Comparison of ENCODE assay signal across 36 cellular contexts in the genomic region with DNA sequence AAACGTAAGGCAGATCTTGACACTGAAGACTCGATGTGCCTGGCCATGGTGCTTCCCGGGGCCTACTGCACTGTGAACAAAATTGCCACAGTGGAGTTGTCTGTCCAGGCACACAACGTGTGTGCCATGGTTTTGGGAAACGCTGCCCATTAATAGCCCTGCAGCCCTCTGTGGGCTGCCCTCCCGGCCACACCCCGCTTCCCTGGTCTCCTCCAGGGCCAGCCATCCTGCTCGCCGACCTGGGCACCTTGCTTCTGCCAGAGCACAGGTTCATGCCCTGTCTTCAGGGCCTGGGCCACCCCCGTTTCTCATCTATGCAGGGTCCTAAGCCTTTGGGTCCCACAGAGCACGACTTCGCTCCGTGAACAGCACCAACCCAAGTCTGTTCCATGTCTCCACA. TPM values are rescaled to one million over a fixed set of nuclear protein-coding genes. Genes with fewer than 3 reads are reported as not detected.
"Had no signal": no experiment of that assay in that cellular context is flagged by ENCODE, and none has a peak within 500 bp of the region (broad histone marks: within the 10 kb centered on the region; RNA-seq: fewer than 3 reads in every experiment).

No MANE protein-coding gene starts in this region.

- H3K4me1 Mint-ChIP-seq: activated CD4-positive, alpha-beta memory T cell treated with anti-CD3 and anti-CD28 coated beads, Interleukin-2, amount 10 ng/mL, durations not matched to agents 7 days and 5 days; activated T-helper 17 cell treated with anti-CD3 and anti-CD28 coated beads, Interleukin-2, amount 50 U/mL, for 72 hours had no signal

- DNase-seq: activated CD4-positive, alpha-beta memory T cell treated with anti-CD3 and anti-CD28 coated beads, Interleukin-2, amount 10 ng/mL, durations not matched to agents 7 days and 5 days; activated CD4-positive, alpha-beta T cell treated with anti-CD3 and anti-CD28 coated beads for 1 hour; activated CD4-positive, alpha-beta T cell treated with anti-CD3 and anti-CD28 coated beads for 48 hours; activated CD4-positive, CD25-positive, alpha-beta regulatory T cell; activated CD8-positive, alpha-beta memory T cell treated with anti-CD3 and anti-CD28 coated beads for 24 hours; activated CD8-positive, alpha-beta memory T cell treated with anti-CD3 and anti-CD28 coated beads, Interleukin-2, amount 10 ng/mL, durations not matched to agents 7 days and 5 days; activated CD8-positive, alpha-beta memory T cell treated with anti-CD3 and anti-CD28 coated beads, Interleukin-2, amount 50 U/mL, for 48 hours; activated effector memory CD4-positive, alpha-beta T cell treated with anti-CD3 and anti-CD28 coated beads, Interleukin-2, amount 50 U/mL, for 16 hours; activated naive CD4-positive, alpha-beta T cell; activated naive CD4-positive, alpha-beta T cell treated with anti-CD3 and anti-CD28 coated beads, Interleukin-2, amount 50 U/mL, for 16 hours; activated naive CD8-positive, alpha-beta T cell treated with anti-CD3 and anti-CD28 coated beads for 36 hours; activated T-cell treated with anti-CD3 and anti-CD28 coated beads, Interleukin-2, amount 50 U/mL, for 72 hours; Kasumi-1; KG1; MG63; NCI-H1048; NCI-H1105 treated with DMSO at 0.1 percent for 48 hours; NCI-H1436; NCI-H1694; NCI-H1930; NCI-H2081 treated with DMSO at 0.1 percent for 48 hours; NCI-H510A; NCI-H526; NCI-H748 treated with DMSO at 0.1 percent for 48 hours; NK-92 treated with Interleukin-12 subunit alpha and Interleukin-12 subunit beta, amount 100 ng/mL, for 24 hours; PC-9; SW 1271; T-helper 1 cell; T1000; WERI-Rb-1 had no signal

- H3K36me3 ChIP-seq: MG63, WERI-Rb-1 had no signal

- H3K36me3 Mint-ChIP-seq: activated CD8-positive, alpha-beta memory T cell treated with anti-CD3 and anti-CD28 coated beads, Interleukin-2, amount 10 ng/mL, durations not matched to agents 7 days and 5 days; activated naive CD8-positive, alpha-beta T cell treated with anti-CD3 and anti-CD28 coated beads for 36 hours; brain had no signal

- H3K4me3 ChIP-seq: MG63, PC-9 had no signal

- H3K9me3 Mint-ChIP-seq: activated CD4-positive, alpha-beta memory T cell treated with anti-CD3 and anti-CD28 coated beads, Interleukin-2, amount 10 ng/mL, durations not matched to agents 7 days and 5 days; activated naive CD8-positive, alpha-beta T cell treated with anti-CD3 and anti-CD28 coated beads for 36 hours; activated T-cell treated with anti-CD3 and anti-CD28 coated beads, Interleukin-2, amount 50 U/mL, for 72 hours; activated T-helper 17 cell treated with anti-CD3 and anti-CD28 coated beads, Interleukin-2, amount 50 U/mL, for 72 hours; brain had no signal

- H3K9me3 ChIP-seq: MG63 had no signal

- H3K27me3 Mint-ChIP-seq: activated CD4-positive, alpha-beta memory T cell treated with anti-CD3 and anti-CD28 coated beads, Interleukin-2, amount 10 ng/mL, durations not matched to agents 7 days and 5 days; activated CD8-positive, alpha-beta memory T cell treated with anti-CD3 and anti-CD28 coated beads, Interleukin-2, amount 10 ng/mL, durations not matched to agents 7 days and 5 days; activated naive CD8-positive, alpha-beta T cell treated with anti-CD3 and anti-CD28 coated beads for 36 hours; activated T-helper 17 cell treated with anti-CD3 and anti-CD28 coated beads, Interleukin-2, amount 50 U/mL, for 72 hours had no signal

- H3K27me3 ChIP-seq: MG63 had no signal

- H3K4me3 Mint-ChIP-seq: activated CD4-positive, alpha-beta memory T cell treated with anti-CD3 and anti-CD28 coated beads, Interleukin-2, amount 10 ng/mL, durations not matched to agents 7 days and 5 days; activated CD8-positive, alpha-beta memory T cell treated with anti-CD3 and anti-CD28 coated beads, Interleukin-2, amount 10 ng/mL, durations not matched to agents 7 days and 5 days; activated naive CD8-positive, alpha-beta T cell treated with anti-CD3 and anti-CD28 coated beads for 36 hours; activated T-cell treated with anti-CD3 and anti-CD28 coated beads, Interleukin-2, amount 50 U/mL, for 72 hours; activated T-helper 17 cell treated with anti-CD3 and anti-CD28 coated beads, Interleukin-2, amount 50 U/mL, for 72 hours; brain had no signal

- H3K27ac Mint-ChIP-seq: activated CD4-positive, alpha-beta memory T cell treated with anti-CD3 and anti-CD28 coated beads, Interleukin-2, amount 10 ng/mL, durations not matched to agents 7 days and 5 days; activated CD8-positive, alpha-beta memory T cell treated with anti-CD3 and anti-CD28 coated beads, Interleukin-2, amount 10 ng/mL, durations not matched to agents 7 days and 5 days; activated naive CD8-positive, alpha-beta T cell treated with anti-CD3 and anti-CD28 coated beads for 36 hours; activated T-cell treated with anti-CD3 and anti-CD28 coated beads, Interleukin-2, amount 50 U/mL, for 72 hours; activated T-helper 17 cell treated with anti-CD3 and anti-CD28 coated beads, Interleukin-2, amount 50 U/mL, for 72 hours had no signal

- ATAC-seq: Right ventricle myocardium inferior had no signal

- H3K27ac ChIP-seq: PC-9, RWPE1, WERI-Rb-1 had no signal

RNA-seq across cellular contexts. Expression of a gene that starts 18.9 kb away (rescaled TPM):
- total RNA-seq: activated CD4-positive, alpha-beta memory T cell treated with anti-CD3 and anti-CD28 coated beads, Interleukin-2, amount 10 ng/mL, durations not matched to agents 7 days and 5 days; activated CD8-positive, alpha-beta memory T cell treated with anti-CD3 and anti-CD28 coated beads, Interleukin-2, amount 10 ng/mL, durations not matched to agents 7 days and 5 days; activated T-cell treated with anti-CD3 and anti-CD28 coated beads, Interleukin-2, amount 50 U/mL, for 72 hours; activated T-helper 17 cell treated with anti-CD3 and anti-CD28 coated beads, Interleukin-2, amount 50 U/mL, for 72 hours; PC-9; T-helper 2 cell treated with Interferon-gamma antibody and Interleukin-4, amounts not matched to agents 100 ng/mL and 5 ng/mL, for 36 hours had no signal

RNA-seq across cellular contexts. Expression of a gene that starts 58.7 kb away (rescaled TPM):
- total RNA-seq: activated CD4-positive, alpha-beta memory T cell treated with anti-CD3 and anti-CD28 coated beads, Interleukin-2, amount 10 ng/mL, durations not matched to agents 7 days and 5 days; activated CD8-positive, alpha-beta memory T cell treated with anti-CD3 and anti-CD28 coated beads, Interleukin-2, amount 10 ng/mL, durations not matched to agents 7 days and 5 days; activated naive CD8-positive, alpha-beta T cell treated with anti-CD3 and anti-CD28 coated beads for 36 hours; activated T-cell treated with anti-CD3 and anti-CD28 coated beads, Interleukin-2, amount 50 U/mL, for 72 hours; activated T-helper 17 cell treated with anti-CD3 and anti-CD28 coated beads, Interleukin-2, amount 50 U/mL, for 72 hours; bronchial epithelial cell; PC-9; Right ventricle myocardium inferior; T-helper 2 cell treated with Interferon-gamma antibody and Interleukin-4, amounts not matched to agents 100 ng/mL and 5 ng/mL, for 36 hours had no signal
